ENCODE assay signal across 8 cellular contexts in the genomic region with DNA sequence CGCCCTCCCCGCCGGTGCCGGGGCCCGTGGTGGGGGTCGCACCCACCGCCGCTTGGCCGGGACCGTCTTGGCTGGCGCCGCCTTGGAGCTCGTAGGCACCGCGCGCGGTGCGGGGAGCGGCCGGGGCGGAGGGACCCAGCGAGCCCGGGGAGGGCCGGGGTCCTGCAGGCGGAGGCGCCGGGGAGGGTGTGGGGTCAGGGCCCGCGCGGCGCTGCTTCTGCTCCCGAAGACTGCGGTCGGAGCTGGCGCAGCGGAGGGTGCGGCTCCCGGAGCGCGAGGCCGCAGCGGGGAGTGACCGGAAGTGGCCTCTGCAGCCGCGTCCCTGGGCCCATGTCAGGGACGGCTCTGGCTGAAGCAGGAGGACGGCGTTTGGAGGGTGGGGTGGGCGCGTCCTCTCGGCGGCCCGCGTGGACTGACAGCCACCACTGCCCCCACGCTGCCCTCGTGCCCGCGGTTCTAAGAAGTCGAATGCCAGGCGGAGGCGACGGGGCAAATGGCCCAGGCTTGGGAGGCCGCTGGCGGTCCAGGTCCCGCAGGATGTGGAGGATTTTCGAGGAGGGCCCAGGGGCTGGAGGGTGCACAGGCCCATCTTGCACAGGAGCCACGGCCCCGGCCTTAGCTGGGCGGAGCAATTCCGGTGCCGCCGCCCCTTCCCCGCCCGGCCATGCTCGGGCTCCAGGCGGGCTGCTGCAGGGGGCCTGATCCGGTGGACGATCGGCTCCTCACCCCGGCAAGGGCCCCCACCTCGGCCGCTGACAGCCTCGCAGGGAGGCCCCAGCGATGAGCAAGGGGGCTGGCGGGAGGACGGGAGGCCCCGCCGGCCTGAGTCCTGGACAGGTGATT. TPM values are rescaled to one million over a fixed set of nuclear protein-coding genes. Genes with fewer than 3 reads are reported as not detected.
DNase-seq lines count a peak whose midpoint lies in the region; ATAC-seq and TF ChIP-seq lines count a peak whose summit lies in the region.

No MANE protein-coding gene starts in this region.

- H2BK120ac ChIP-seq in mesendoderm (ENCODE audit: low read depth, low read length): no peak overlapping the region

- no peaks in the 10 kb centered on the region for H3K36me3 ChIP-seq in mesendoderm (ENCODE audit: control insufficient read depth, insufficient read depth, low read length)
- H3K36me3 ChIP-seq in tibial nerve: peaks cover 0 to 5% (median 0%) of the 10 kb centered on the region in 3 donors

- no peak overlapping the region for H3K18ac ChIP-seq in mesendoderm (ENCODE audit: low read length)

- WGBS in mesendoderm (ENCODE audit: extremely low coverage, insufficient coverage, low lambda C conversion rate): no CpG with 5 or more reads among the region's 88 CpGs
- WGBS in tibial nerve, 2 donors: 2 to 5% methylated on average over 40 to 81 of the region's 88 CpGs

- H3K4me1 ChIP-seq in mesendoderm (ENCODE audit: control insufficient read depth, low read depth, low read length) (no peaks in the 10 kb centered on the region), tibial nerve (peaks cover 0 to 22% (median 8%) of the 10 kb centered on the region in 4 donors)

- H3K4me3 ChIP-seq in mesendoderm (ENCODE audit: low read length): peak overlapping the region; percentile 18
- H3K4me3 ChIP-seq in tibial nerve: peak overlapping the region; percentile 61 to 73 (median 66)

- no peak overlapping the region for H2BK5ac ChIP-seq in mesendoderm (ENCODE audit: low read length)

- ATAC-seq in HG03159 (IDR thresholded peaks at IDR 0.05; ENCODE audit: unreplicated experiment): no peak

- no peak overlapping the region for H2BK15ac ChIP-seq in mesendoderm (replicated peaks; ENCODE audit: low read depth)

- H3K79me2 ChIP-seq in mesendoderm (ENCODE audit: control insufficient read depth, insufficient read depth, low read length): no peaks in the 10 kb centered on the region

- no peak overlapping the region for H4K8ac ChIP-seq in mesendoderm (ENCODE audit: low read depth, low read length)

- no peak overlapping the region for H4K5ac ChIP-seq in mesendoderm (ENCODE audit: low read length)

- H3K4me2 ChIP-seq in mesendoderm (ENCODE audit: low read length): peak overlapping the region; percentile 89

- no peak for TF ChIP-seq POLR2A in erythroblast (IDR thresholded peaks at IDR 0.05; ENCODE audit: low read length)
- TF ChIP-seq POLR2A in tibial nerve (IDR thresholded peaks at IDR 0.05): peak; percentile 14 to 54

- no peaks in the 10 kb centered on the region for H3K9me3 ChIP-seq in tibial nerve

- TF ChIP-seq EP300 in tibial nerve (IDR thresholded peaks at IDR 0.05): peak in 1 of 2 donors; percentile 77

- TF ChIP-seq CTCF in tibial nerve (IDR thresholded peaks at IDR 0.05): no peak

- peak; percentile 51 for DNase-seq in NCI-H82 (lab: John Stamatoyannopoulos, UW)
- DNase-seq in NCI-H82 treated with DMSO at 0.1 percent for 48 hours (lab: John Stamatoyannopoulos, UW; ENCODE audit: unreplicated experiment): no peak
- peak; percentile 57 for DNase-seq in SK-N-DZ (ENCODE audit: low spot score)
- peak; percentile 33 to 54 for DNase-seq in erythroblast (lab: John Stamatoyannopoulos, UW)
- peak; percentile 37 for DNase-seq in mesendoderm
- peak; percentile 29 to 48 for DNase-seq in tibial nerve (ENCODE audit: low spot score in 2 of 2)
- DNase-seq in pons (ENCODE audit: low spot score): no peak

- H3K9ac ChIP-seq in mesendoderm (ENCODE audit: low read length): peak overlapping the region; percentile 50

- H3K27ac ChIP-seq in mesendoderm (ENCODE audit: low read depth, low read length) (no peak overlapping the region), tibial nerve (peak overlapping the region; percentile 66 to 92 (median 80))

- no peak overlapping the region for H3K23ac ChIP-seq in mesendoderm (ENCODE audit: low read length)

- no peaks in the 10 kb centered on the region for H3K79me1 ChIP-seq in mesendoderm (ENCODE audit: low read length)

- H3K27me3 ChIP-seq in mesendoderm (ENCODE audit: insufficient read depth, low read length, poor library complexity) (peaks cover 5% of the 10 kb centered on the region), tibial nerve (no peaks in the 10 kb centered on the region)

- H3K4ac ChIP-seq in mesendoderm (ENCODE audit: low read depth, low read length): peak overlapping the region; percentile 38

- H2AK5ac ChIP-seq in mesendoderm (ENCODE audit: low read length): no peak overlapping the region

- H3K56ac ChIP-seq in mesendoderm (ENCODE audit: low read length): peak overlapping the region; percentile 87

RNA-seq across cellular contexts. Expression of a gene that starts 7.7 kb away (rescaled TPM):
- 14.6 and 37.8 TPM in 2 replicates for polyA plus RNA-seq in SK-N-DZ (2014; cell fraction: cytosol; rRNA removed)
- 5.9 and 8.7 TPM in 2 replicates for polyA plus RNA-seq in SK-N-DZ (2014; cell fraction: nucleus; rRNA removed)
- polyA plus RNA-seq in mesendoderm (2013, experiment 1 of 2): 11.9 TPM
- 10.9 TPM for polyA plus RNA-seq in mesendoderm (2013, experiment 2 of 2)
- total RNA-seq in tibial nerve: 10 to 100 TPM in 1 of 4 donors, 1 to 10 TPM in 3; 6.0 to 12.2 (median 8.7) TPM

RNA-seq across cellular contexts. Expression of a gene that starts 33.2 kb away (rescaled TPM):
- 14.3 and 15.3 TPM in 2 replicates for polyA plus RNA-seq in SK-N-DZ (2014; cell fraction: cytosol; rRNA removed)
- 7.6 and 10.0 TPM in 2 replicates for polyA plus RNA-seq in SK-N-DZ (2014; cell fraction: nucleus; rRNA removed)
- polyA plus RNA-seq in mesendoderm (2013, experiment 1 of 2): 6.5 TPM
- 5.9 TPM for polyA plus RNA-seq in mesendoderm (2013, experiment 2 of 2)
- 1 to 10 TPM; 1.4 to 2.3 (median 1.9) TPM for total RNA-seq in tibial nerve

RNA-seq across cellular contexts. Expression of a gene that starts 60.0 kb away (rescaled TPM):
- 18.7 and 21.2 TPM in 2 replicates for polyA plus RNA-seq in SK-N-DZ (2014; cell fraction: cytosol; rRNA removed)
- polyA plus RNA-seq in SK-N-DZ (2014; cell fraction: nucleus; rRNA removed): 10.2 and 17.0 TPM in 2 replicates
- polyA plus RNA-seq in mesendoderm (2013, experiment 1 of 2): 15.7 TPM
- polyA plus RNA-seq in mesendoderm (2013, experiment 2 of 2): 16.3 TPM
- total RNA-seq in tibial nerve: 10 to 100 TPM; 11.1 to 34.1 (median 15.6) TPM

Comparison
In these comparisons a context has a peak if more than half of its experiments do, and no peak if none do; other contexts are left out.
1. DNase-seq: peak in NCI-H82 (single experiment), SK-N-DZ (single experiment), erythroblast (2 of 2), mesendoderm (single experiment) and tibial nerve (2 of 2); none in NCI-H82 treated with DMSO at 0.1 percent for 48 hours (single experiment) and pons (single experiment).